Comparison of ENCODE assay signal across 8 cellular contexts in the genomic region with DNA sequence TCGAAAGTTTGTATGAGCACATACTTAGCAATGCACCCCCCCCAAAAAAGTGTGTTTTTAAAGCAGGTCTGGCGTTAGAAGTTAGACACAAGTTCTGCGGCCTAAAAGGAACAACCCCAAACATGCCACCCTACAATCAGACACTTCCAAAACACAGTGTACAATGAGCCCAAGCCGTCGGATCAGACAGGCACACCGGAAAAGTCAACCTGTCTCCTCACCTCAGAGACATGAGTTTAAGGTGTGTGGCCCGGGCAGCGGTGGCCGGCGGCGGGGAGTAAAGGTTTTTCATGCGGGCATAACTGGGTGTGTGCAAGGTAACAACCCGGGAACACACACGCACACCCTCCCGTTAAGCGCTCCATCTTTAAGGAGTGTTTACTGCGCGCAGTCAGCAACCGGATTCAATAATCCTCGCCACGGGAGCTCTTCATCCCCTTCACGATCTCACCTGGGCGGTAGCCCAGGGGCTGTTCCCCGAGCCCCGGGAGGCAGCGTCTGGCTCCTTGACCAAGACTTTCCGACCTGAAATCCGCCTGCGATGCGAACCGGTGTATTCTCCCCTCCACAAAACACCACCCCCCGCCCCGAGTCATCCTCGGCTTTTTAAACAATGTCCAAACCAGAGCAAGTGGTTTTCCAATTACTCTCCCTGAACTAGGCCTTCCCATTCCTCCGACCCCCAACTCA. TPM values are rescaled to one million over a fixed set of nuclear protein-coding genes. Genes with fewer than 3 reads are reported as not detected.
DNase-seq lines count a peak whose midpoint lies in the region; ATAC-seq, FAIRE-seq and TF ChIP-seq lines count a peak whose summit lies in the region.
"Not testable (repeated sequence)": the region's sequence is repeated elsewhere in the genome, so short reads cannot be mapped to it uniquely, and the experiment has no call there.

No MANE protein-coding gene starts in this region.

- H3K4me1 Mint-ChIP-seq in T-helper 17 cell: peaks cover 31% of the 10 kb centered on the region

- POLR2A ChIA-PET in A549 (lab: Yijun Ruan, JAX): interaction anchor here (0.7 to 2.7 kb wide), 16 partner anchors 9 to 516 kb away, joined by 3 to 20 read pairs (median 4); partner anchors contain the start of genes CEP95 and DDX5

- intact Hi-C loops in esophagus squamous epithelium (cut with DNase I); mucosa of descending colon (cut with DNase I, micrococcal nuclease): not testable (repeated sequence)

- TF ChIP-seq CTCF in A549 (IDR thresholded peaks at IDR 0.05); esophagus squamous epithelium (IDR thresholded peaks at IDR 0.05); mucosa of descending colon (IDR thresholded peaks at IDR 0.05): not testable (repeated sequence)

- TF ChIP-seq EP300 in A549 (IDR thresholded peaks at IDR 0.05): not testable (repeated sequence)

- peak; percentile 45 to 50 for ATAC-seq in A549
- peak; percentile 13 for ATAC-seq in GM19455 (IDR thresholded peaks at IDR 0.05; ENCODE audit: unreplicated experiment)
- ATAC-seq in T-helper 17 cell: peak; percentile 12
- ATAC-seq in mucosa of descending colon: peak; percentile 69

- H3K27ac Mint-ChIP-seq in T-helper 17 cell: peak overlapping the region; percentile 91

- DNase-seq in A549 (ENCODE audit: low read depth in 1 of 2, low spot score in 1 of 2) (peak in 1 of 2 experiments; percentile 43), LoVo (ENCODE audit: low spot score) (peak; percentile 20), T-helper 17 cell (peak; percentile 6 to 14 (median 12)), mucosa of descending colon (peak; percentile 62 to 74 (median 64))
- peak; percentile 5 to 18 (median 16) for DNase-seq in activated naive CD4-positive, alpha-beta T cell (lab: John Stamatoyannopoulos, UW)
- DNase-seq in esophagus squamous epithelium (lab: John Stamatoyannopoulos, UW): not testable (repeated sequence)
- peak; percentile 47 to 53 for DNase-seq in stimulated activated CD4-positive, alpha-beta T cell treated with anti-CD3 and anti-CD28 coated beads, Interleukin-2, amount 100 ng/mL, for 24 hours

- H3K4me3 ChIP-seq in A549: peak overlapping the region; percentile 92
- peak overlapping the region; percentile 73 to 97 (median 86) for H3K4me3 ChIP-seq in esophagus squamous epithelium
- peak overlapping the region; percentile 71 for H3K4me3 ChIP-seq in mucosa of descending colon

- H3K36me3 Mint-ChIP-seq in T-helper 17 cell (ENCODE audit: low read depth): not testable (repeated sequence)

- H3K9me3 ChIP-seq in A549; T-helper 17 cell (ENCODE audit: control insufficient read depth, low read length, poor library complexity, severe bottlenecking); esophagus squamous epithelium; mucosa of descending colon: not testable (repeated sequence)

- WGBS in A549 (ENCODE audit: missing lambda C conversion rate): 2% methylated on average over 35 of the region's 35 CpGs
- 1% methylated on average over 15 to 34 of the region's 35 CpGs for WGBS in esophagus squamous epithelium, 2 donors

- H3K27me3 ChIP-seq in esophagus squamous epithelium: not testable (repeated sequence)

- H3K4me1 ChIP-seq in A549: peaks cover 54% of the 10 kb centered on the region
- H3K4me1 ChIP-seq in esophagus squamous epithelium: peaks cover 11 to 63% (median 15%) of the 10 kb centered on the region in 3 donors
- H3K4me1 ChIP-seq in mucosa of descending colon (ENCODE audit: low read depth): peaks cover 12% of the 10 kb centered on the region

- not testable (repeated sequence) for TF ChIP-seq RAD21 in A549 (conservative IDR thresholded peaks at IDR 0.05 in 1 of 2, IDR thresholded peaks at IDR 0.05 in 1 of 2)

- TF ChIP-seq POLR2A in A549 (IDR thresholded peaks at IDR 0.05; ENCODE audit: low read length); esophagus squamous epithelium (IDR thresholded peaks at IDR 0.05): not testable (repeated sequence)

- peak overlapping the region; percentile 75 for H3K4me2 ChIP-seq in A549

- FAIRE-seq in A549 (lab: Jason Lieb, UNC): not testable (repeated sequence)

- H3K36me3 ChIP-seq in esophagus squamous epithelium; mucosa of descending colon (ENCODE audit: low read depth): not testable (repeated sequence)

- peak overlapping the region; percentile 97 for H3K4me3 Mint-ChIP-seq in T-helper 17 cell

- not testable (repeated sequence) for H3K27me3 Mint-ChIP-seq in T-helper 17 cell

- peak overlapping the region; percentile 92 to 94 for H3K27ac ChIP-seq in A549
- peak overlapping the region; percentile 87 to 98 (median 95) for H3K27ac ChIP-seq in esophagus squamous epithelium

- CTCF ChIA-PET in A549 (lab: Yijun Ruan, JAX): interaction anchor here (0.5 to 1.8 kb wide), 5 partner anchors 12 to 113 kb away, joined by 3 to 7 read pairs (median 3); no protein-coding TSS in a partner anchor

RNA-seq across cellular contexts. Expression of gene SMURF2, which starts 0.9 kb away (rescaled TPM):
- polyA plus RNA-seq in A549 (2011; rRNA removed) (26.3 and 29.1 TPM in 2 replicates), A549 (2017; fragmentation: RNase III; extraction: RNeasy Plus Mini Kit Qiagen cat#74134 plus additional on column Dnase treatment) (16.7 to 21.1 TPM (median 17.6 TPM) in 3 replicates)
- polyA plus RNA-seq in A549 (2012; cell fraction: cytosol; rRNA removed): 8.3 and 8.9 TPM in 2 replicates
- 7.0 and 11.0 TPM in 2 replicates for polyA plus RNA-seq in A549 (2012; cell fraction: nucleus; rRNA removed)
- 33.6 and 34.0 TPM in 2 replicates for polyA minus RNA-seq in A549 (2011; rRNA and poly(A)+ RNA removed)
- total RNA-seq in T-helper 17 cell (10 to 100 TPM; 25.4 to 26.6 TPM), esophagus squamous epithelium (10 to 100 TPM in 2 of 4 donors, 1 to 10 TPM in 2; 7.0 to 22.7 (median 13.0) TPM), mucosa of descending colon (10 to 100 TPM; 14.9 to 25.4 (median 15.2) TPM)

Comparison
In these comparisons a context has a peak if more than half of its experiments do, and no peak if none do; other contexts are left out.
1. ATAC-seq: peak in every context shown above with its lines; median percentile 69 in mucosa of descending colon; 48 in A549; 13 in GM19455; 12 in T-helper 17 cell.